3 cellular contexts compared by ENCODE assay signal in the genomic region with DNA sequence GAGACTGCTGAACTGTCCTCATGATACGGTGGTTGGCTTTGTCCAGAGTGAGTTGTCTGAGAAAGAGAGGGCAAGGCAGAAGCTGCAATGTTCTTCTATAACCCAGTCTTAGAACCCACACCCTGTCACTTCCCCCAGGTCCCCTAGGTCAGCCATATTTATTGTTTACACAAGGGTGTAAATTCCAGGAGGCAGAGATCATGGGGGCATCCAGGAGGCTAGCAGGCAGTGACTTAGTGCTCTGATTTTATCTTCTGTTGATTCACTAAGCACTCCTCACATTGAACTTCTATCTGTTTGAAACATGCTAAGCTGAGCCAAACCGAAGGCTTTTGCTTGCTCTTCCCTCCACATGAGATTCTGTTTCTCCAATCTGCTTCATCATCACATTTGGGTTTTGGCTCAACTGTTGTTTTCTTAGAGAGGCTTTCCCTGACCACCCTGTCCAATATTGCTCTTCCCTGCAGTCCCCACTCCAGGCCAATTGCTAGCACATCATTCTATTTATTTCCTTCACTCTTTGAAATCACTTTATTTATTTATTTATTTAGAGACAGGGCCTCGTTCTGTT.
TF ChIP-seq lines count a peak whose summit lies in the region.

No MANE protein-coding gene starts in this region.

TF ChIP-seq in HepG2, 621 proteins besides CTCF, POLR2A, EP300 and RAD21 (continues in another document):
- peak; percentile 85 for TF ChIP-seq MAFK (conservative IDR thresholded peaks at IDR 0.05 in 1 of 2, IDR thresholded peaks at IDR 0.05 in 1 of 2; ENCODE audit: low read length in 2 of 2)
- no peak for TF ChIP-seq ZBTB3 (CRISPR knock-in tag; IDR thresholded peaks at IDR 0.05; ENCODE audit: borderline replicate concordance, low read depth)
- no peak for TF ChIP-seq RCOR2 (CRISPR knock-in tag; IDR thresholded peaks at IDR 0.05)
- TF ChIP-seq ZNF484 (CRISPR knock-in tag; IDR thresholded peaks at IDR 0.05; ENCODE audit: borderline replicate concordance, low read depth) = no peak
- no peak for TF ChIP-seq MATR3 (CRISPR knock-in tag; IDR thresholded peaks at IDR 0.05)
- no peak for TF ChIP-seq BCL6 (CRISPR knock-in tag; IDR thresholded peaks at IDR 0.05)
- TF ChIP-seq MAFF (IDR thresholded peaks at IDR 0.05; ENCODE audit: low read depth, low read length) = peak; percentile 79
- TF ChIP-seq, protein P1, sequence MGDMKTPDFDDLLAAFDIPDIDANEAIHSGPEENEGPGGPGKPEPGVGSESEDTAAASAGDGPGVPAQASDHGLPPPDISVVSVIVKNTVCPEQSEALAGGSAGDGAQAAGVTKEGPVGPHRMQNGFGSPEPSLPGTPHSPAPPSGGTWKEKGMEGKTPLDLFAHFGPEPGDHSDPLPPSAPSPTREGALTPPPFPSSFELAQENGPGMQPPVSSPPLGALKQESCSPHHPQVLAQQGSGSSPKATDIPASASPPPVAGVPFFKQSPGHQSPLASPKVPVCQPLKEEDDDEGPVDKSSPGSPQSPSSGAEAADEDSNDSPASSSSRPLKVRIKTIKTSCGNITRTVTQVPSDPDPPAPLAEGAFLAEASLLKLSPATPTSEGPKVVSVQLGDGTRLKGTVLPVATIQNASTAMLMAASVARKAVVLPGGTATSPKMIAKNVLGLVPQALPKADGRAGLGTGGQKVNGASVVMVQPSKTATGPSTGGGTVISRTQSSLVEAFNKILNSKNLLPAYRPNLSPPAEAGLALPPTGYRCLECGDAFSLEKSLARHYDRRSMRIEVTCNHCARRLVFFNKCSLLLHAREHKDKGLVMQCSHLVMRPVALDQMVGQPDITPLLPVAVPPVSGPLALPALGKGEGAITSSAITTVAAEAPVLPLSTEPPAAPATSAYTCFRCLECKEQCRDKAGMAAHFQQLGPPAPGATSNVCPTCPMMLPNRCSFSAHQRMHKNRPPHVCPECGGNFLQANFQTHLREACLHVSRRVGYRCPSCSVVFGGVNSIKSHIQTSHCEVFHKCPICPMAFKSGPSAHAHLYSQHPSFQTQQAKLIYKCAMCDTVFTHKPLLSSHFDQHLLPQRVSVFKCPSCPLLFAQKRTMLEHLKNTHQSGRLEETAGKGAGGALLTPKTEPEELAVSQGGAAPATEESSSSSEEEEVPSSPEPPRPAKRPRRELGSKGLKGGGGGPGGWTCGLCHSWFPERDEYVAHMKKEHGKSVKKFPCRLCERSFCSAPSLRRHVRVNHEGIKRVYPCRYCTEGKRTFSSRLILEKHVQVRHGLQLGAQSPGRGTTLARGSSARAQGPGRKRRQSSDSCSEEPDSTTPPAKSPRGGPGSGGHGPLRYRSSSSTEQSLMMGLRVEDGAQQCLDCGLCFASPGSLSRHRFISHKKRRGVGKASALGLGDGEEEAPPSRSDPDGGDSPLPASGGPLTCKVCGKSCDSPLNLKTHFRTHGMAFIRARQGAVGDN (CRISPR knock-in tag; IDR thresholded peaks at IDR 0.05) = no peak
- TF ChIP-seq, protein P2, sequence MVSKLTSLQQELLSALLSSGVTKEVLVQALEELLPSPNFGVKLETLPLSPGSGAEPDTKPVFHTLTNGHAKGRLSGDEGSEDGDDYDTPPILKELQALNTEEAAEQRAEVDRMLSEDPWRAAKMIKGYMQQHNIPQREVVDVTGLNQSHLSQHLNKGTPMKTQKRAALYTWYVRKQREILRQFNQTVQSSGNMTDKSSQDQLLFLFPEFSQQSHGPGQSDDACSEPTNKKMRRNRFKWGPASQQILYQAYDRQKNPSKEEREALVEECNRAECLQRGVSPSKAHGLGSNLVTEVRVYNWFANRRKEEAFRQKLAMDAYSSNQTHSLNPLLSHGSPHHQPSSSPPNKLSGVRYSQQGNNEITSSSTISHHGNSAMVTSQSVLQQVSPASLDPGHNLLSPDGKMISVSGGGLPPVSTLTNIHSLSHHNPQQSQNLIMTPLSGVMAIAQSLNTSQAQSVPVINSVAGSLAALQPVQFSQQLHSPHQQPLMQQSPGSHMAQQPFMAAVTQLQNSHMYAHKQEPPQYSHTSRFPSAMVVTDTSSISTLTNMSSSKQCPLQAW (CRISPR knock-in tag; IDR thresholded peaks at IDR 0.05) = no peak
- peak; percentile 19 for TF ChIP-seq YY1 (IDR thresholded peaks at IDR 0.05; ENCODE audit: insufficient read depth, insufficient replicate concordance, low read depth, low read length)
- no peak for TF ChIP-seq RFXAP (CRISPR knock-in tag; IDR thresholded peaks at IDR 0.05; ENCODE audit: borderline replicate concordance)

TF ChIP-seq in K562, 482 proteins besides CTCF, POLR2A, EP300 and RAD21:
- TF ChIP-seq MAFF (IDR thresholded peaks at IDR 0.05; ENCODE audit: low read length) (peak; percentile 6; the same call in 1 of the 2 replicates), ZNF316 (IDR thresholded peaks at IDR 0.05) (peak; percentile 63), FOSL1 (tag; conservative IDR thresholded peaks at IDR 0.05) (peak; percentile 34; the same call in 1 of the 2 replicates), C11orf30 (IDR thresholded peaks at IDR 0.05; ENCODE audit: low read depth) (peak; percentile 63), MAFG (tag; conservative IDR thresholded peaks at IDR 0.05) (peak; percentile 61), ZNF212 (CRISPR knock-in tag; IDR thresholded peaks at IDR 0.05) (no peak), ZNF197 (CRISPR knock-in tag; IDR thresholded peaks at IDR 0.05; ENCODE audit: low read depth) (no peak)

TF ChIP-seq in SK-N-SH, 30 proteins besides CTCF, POLR2A, EP300 and RAD21:
- TF ChIP-seq FOXJ3 (CRISPR knock-in tag; IDR thresholded peaks at IDR 0.05) = no peak
- TF ChIP-seq, protein P3, sequence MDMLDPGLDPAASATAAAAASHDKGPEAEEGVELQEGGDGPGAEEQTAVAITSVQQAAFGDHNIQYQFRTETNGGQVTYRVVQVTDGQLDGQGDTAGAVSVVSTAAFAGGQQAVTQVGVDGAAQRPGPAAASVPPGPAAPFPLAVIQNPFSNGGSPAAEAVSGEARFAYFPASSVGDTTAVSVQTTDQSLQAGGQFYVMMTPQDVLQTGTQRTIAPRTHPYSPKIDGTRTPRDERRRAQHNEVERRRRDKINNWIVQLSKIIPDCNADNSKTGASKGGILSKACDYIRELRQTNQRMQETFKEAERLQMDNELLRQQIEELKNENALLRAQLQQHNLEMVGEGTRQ (IDR thresholded peaks at IDR 0.05; ENCODE audit: borderline replicate concordance, low read depth, low read length) = no peak
- TF ChIP-seq, protein P4, sequence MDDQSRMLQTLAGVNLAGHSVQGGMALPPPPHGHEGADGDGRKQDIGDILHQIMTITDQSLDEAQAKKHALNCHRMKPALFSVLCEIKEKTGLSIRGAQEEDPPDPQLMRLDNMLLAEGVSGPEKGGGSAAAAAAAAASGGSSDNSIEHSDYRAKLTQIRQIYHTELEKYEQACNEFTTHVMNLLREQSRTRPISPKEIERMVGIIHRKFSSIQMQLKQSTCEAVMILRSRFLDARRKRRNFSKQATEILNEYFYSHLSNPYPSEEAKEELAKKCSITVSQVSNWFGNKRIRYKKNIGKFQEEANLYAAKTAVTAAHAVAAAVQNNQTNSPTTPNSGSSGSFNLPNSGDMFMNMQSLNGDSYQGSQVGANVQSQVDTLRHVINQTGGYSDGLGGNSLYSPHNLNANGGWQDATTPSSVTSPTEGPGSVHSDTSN (IDR thresholded peaks at IDR 0.05) = no peak
- no peak for TF ChIP-seq FOXM1 (IDR thresholded peaks at IDR 0.05; ENCODE audit: low read depth)
- TF ChIP-seq, protein P5, sequence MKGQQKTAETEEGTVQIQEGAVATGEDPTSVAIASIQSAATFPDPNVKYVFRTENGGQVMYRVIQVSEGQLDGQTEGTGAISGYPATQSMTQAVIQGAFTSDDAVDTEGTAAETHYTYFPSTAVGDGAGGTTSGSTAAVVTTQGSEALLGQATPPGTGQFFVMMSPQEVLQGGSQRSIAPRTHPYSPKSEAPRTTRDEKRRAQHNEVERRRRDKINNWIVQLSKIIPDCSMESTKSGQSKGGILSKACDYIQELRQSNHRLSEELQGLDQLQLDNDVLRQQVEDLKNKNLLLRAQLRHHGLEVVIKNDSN (IDR thresholded peaks at IDR 0.05; ENCODE audit: borderline replicate concordance, low read depth) = no peak
- TF ChIP-seq MXI1 (IDR thresholded peaks at IDR 0.05; ENCODE audit: low read depth, low read length) = no peak
- no peak for TF ChIP-seq JUND (IDR thresholded peaks at IDR 0.05)
- TF ChIP-seq SMC3 (IDR thresholded peaks at IDR 0.05; ENCODE audit: low read depth, low read length) = no peak
